In genomic region chr2:174574657-174575056, GRCh38 we compare ENCODE assay signal across 16 cellular contexts. TPM values are rescaled to one million over a fixed set of nuclear protein-coding genes. Genes with fewer than 3 reads are reported as not detected.
DNase-seq lines count a peak whose midpoint lies in the region; ATAC-seq and TF ChIP-seq lines count a peak whose summit lies in the region.
"Had no signal": no experiment of that assay in that cellular context is flagged by ENCODE, and none has a peak within 500 bp of the region (broad histone marks: within the 10 kb centered on the region; RNA-seq: fewer than 3 reads in every experiment).

No MANE protein-coding gene starts in this region.

- no peak overlapping the region for H3K4me3 Mint-ChIP-seq in activated T-cell treated with anti-CD3 and anti-CD28 coated beads, Interleukin-2, amount 50 U/mL, for 24 hours
- no peak overlapping the region for H3K4me3 Mint-ChIP-seq in activated naive CD8-positive, alpha-beta T cell
- H3K4me3 Mint-ChIP-seq in HFFc6 = no peak overlapping the region
- H3K4me3 Mint-ChIP-seq: memory B cell had no signal

- H3K27me3 Mint-ChIP-seq in activated T-cell treated with anti-CD3 and anti-CD28 coated beads, Interleukin-2, amount 50 U/mL, for 24 hours = no peaks in the 10 kb centered on the region
- H3K27me3 Mint-ChIP-seq in activated naive CD8-positive, alpha-beta T cell = no peaks in the 10 kb centered on the region
- H3K27me3 Mint-ChIP-seq in HFFc6 (ENCODE audit: insufficient read depth) = no peaks in the 10 kb centered on the region
- H3K27me3 Mint-ChIP-seq: memory B cell had no signal

- H3K27me3 ChIP-seq in neutrophil = no peaks in the 10 kb centered on the region
- H3K27me3 ChIP-seq: transverse colon had no signal

- TF ChIP-seq CTCF in neutrophil (IDR thresholded peaks at IDR 0.05) (no peak), HFFc6 (IDR thresholded peaks at IDR 0.05) (no peak)

- no peak for ATAC-seq in HG02798 (IDR thresholded peaks at IDR 0.05; ENCODE audit: poor library complexity, unreplicated experiment)

- DNase-seq in activated T-cell treated with anti-CD3 and anti-CD28 coated beads, Interleukin-2, amount 50 U/mL, for 24 hours = no peak
- DNase-seq in activated T-cell treated with anti-CD3 and anti-CD28 coated beads, Interleukin-2, amount 50 U/mL, for 1 hour = no peak
- DNase-seq in NCI-H2029 (lab: John Stamatoyannopoulos, UW) (peak; percentile 13), HFFc6 (no peak), caudate nucleus (lab: John Stamatoyannopoulos, UW) (no peak)
- DNase-seq: activated CD4-positive, alpha-beta T cell treated with anti-CD3 and anti-CD28 coated beads for 48 hours; activated gamma-delta T cell treated with Interleukin-2 at 50 U/mL for 16 hours; cerebellar nuclear complex; DMS79; KG1; stimulated activated CD4-positive, alpha-beta T cell treated with anti-CD3 and anti-CD28 coated beads, Interleukin-15, amount 100 ng/mL, for 24 hours; transverse colon had no signal

- H3K36me3 Mint-ChIP-seq in activated T-cell treated with anti-CD3 and anti-CD28 coated beads, Interleukin-2, amount 50 U/mL, for 24 hours (ENCODE audit: low read depth) = peaks cover 97% of the 10 kb centered on the region
- peaks cover 19% of the 10 kb centered on the region for H3K36me3 Mint-ChIP-seq in activated naive CD8-positive, alpha-beta T cell
- H3K36me3 Mint-ChIP-seq in HFFc6 (ENCODE audit: low read depth) = peaks cover 19% of the 10 kb centered on the region

- H3K4me3 ChIP-seq in neutrophil (ENCODE audit: low read depth in 1 of 2, low read length in 1 of 2) = peak overlapping the region in 1 of 2 experiments; percentile 42
- H3K4me3 ChIP-seq: transverse colon had no signal

- H3K4me1 ChIP-seq in neutrophil (ENCODE audit: control insufficient read depth in 1 of 2, insufficient read depth in 1 of 2, low read depth in 1 of 2, low read length in 1 of 2) = peaks cover 65% of the 10 kb centered on the region in 2 experiments

- H3K4me1 Mint-ChIP-seq in activated T-cell treated with anti-CD3 and anti-CD28 coated beads, Interleukin-2, amount 50 U/mL, for 24 hours (ENCODE audit: low read depth) = peaks cover 83% of the 10 kb centered on the region
- peaks cover 68% of the 10 kb centered on the region for H3K4me1 Mint-ChIP-seq in activated naive CD8-positive, alpha-beta T cell (ENCODE audit: low read depth)
- H3K4me1 Mint-ChIP-seq in HFFc6 (ENCODE audit: low read depth) = peaks cover 13% of the 10 kb centered on the region

- peak overlapping the region; percentile 91 for H3K27ac Mint-ChIP-seq in activated T-cell treated with anti-CD3 and anti-CD28 coated beads, Interleukin-2, amount 50 U/mL, for 24 hours
- peak overlapping the region; percentile 92 for H3K27ac Mint-ChIP-seq in activated naive CD8-positive, alpha-beta T cell
- no peak overlapping the region for H3K27ac Mint-ChIP-seq in HFFc6

- H3K27ac ChIP-seq in neutrophil (peak overlapping the region; percentile 93), caudate nucleus (ENCODE audit: low read depth, low read length) (no peak overlapping the region)

- no peaks in the 10 kb centered on the region for H3K9me3 ChIP-seq in neutrophil
- H3K9me3 ChIP-seq: transverse colon had no signal

- no peaks in the 10 kb centered on the region for H3K9me3 Mint-ChIP-seq in activated T-cell treated with anti-CD3 and anti-CD28 coated beads, Interleukin-2, amount 50 U/mL, for 24 hours
- no peaks in the 10 kb centered on the region for H3K9me3 Mint-ChIP-seq in activated naive CD8-positive, alpha-beta T cell (ENCODE audit: low read depth)
- no peaks in the 10 kb centered on the region for H3K9me3 Mint-ChIP-seq in HFFc6
- H3K9me3 Mint-ChIP-seq: memory B cell had no signal

- H3K36me3 ChIP-seq in neutrophil = peaks cover 95% of the 10 kb centered on the region

RNA-seq across cellular contexts. Expression of gene WIPF1, which starts 22.9 kb away (rescaled TPM):
- 10 to 100 TPM; 33.0 to 41.7 (median 38.5) TPM for total RNA-seq in HFFc6 (2021; fragmentation: NEBNext Ultra II Directional; extraction: Animal tissue kit (Norgen Biotek cat#: 25700))
